In the genomic region with DNA sequence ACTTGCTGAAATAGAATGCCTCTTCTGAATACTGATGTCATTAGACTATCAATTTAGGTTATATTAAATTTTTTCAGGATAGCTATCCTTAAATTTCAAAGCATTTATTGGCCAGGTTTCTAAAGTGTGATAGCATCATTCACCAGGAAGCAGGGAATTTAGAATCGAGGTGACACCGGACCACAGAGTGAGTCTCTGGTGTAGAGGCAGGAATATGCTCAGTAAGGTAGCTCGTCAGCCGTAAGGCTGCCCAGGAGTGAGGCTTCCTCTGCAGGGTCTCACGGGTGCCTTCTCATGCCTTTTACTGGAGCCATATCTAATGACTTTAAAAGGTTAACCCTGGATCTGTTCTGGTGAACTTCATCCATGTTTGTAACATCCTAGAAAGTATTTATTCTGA, we compare ENCODE assay signal across 10 cellular contexts.
A peak's percentile ranks its signal among the peaks of the same experiment; 100 is the strongest.
DNase-seq lines count a peak whose midpoint lies in the region; ATAC-seq and TF ChIP-seq lines count a peak whose summit lies in the region.
"Had no signal": no experiment of that assay in that cellular context is flagged by ENCODE, and none has a peak within 500 bp of the region (broad histone marks: within the 10 kb centered on the region; RNA-seq: fewer than 3 reads in every experiment).

No MANE protein-coding gene starts in this region.

- DNase-seq in activated CD4-positive, alpha-beta T cell treated with anti-CD3 and anti-CD28 coated beads, Interleukin-2, amount 10 ng/mL, durations not matched to agents 24 days and 14 days = no peak
- DNase-seq in activated CD4-positive, alpha-beta T cell treated with anti-CD3 and anti-CD28 coated beads, Interleukin-2, amount 50 U/mL, for 48 hours = no peak
- DNase-seq in activated CD8-positive, alpha-beta memory T cell treated with anti-CD3 and anti-CD28 coated beads, Interleukin-2, amount 50 U/mL, for 48 hours = peak; percentile 53
- no peak for DNase-seq in fibroblast of villous mesenchyme (ENCODE audit: low read depth)
- DNase-seq in NK-92 (lab: John Stamatoyannopoulos, UW; ENCODE audit: unreplicated experiment) = no peak
- no peak for DNase-seq in GM10266 (ENCODE audit: extremely low spot score)
- DNase-seq: NCI-H1930 had no signal

- peaks cover 69% of the 10 kb centered on the region for H3K4me1 Mint-ChIP-seq in activated CD4-positive, alpha-beta T cell treated with anti-CD3 and anti-CD28 coated beads, Interleukin-2, amount 10 ng/mL, durations not matched to agents 24 days and 14 days

- H3K9ac ChIP-seq in stomach smooth muscle (ENCODE audit: low read length in 2 of 2) = no peak overlapping the region

- H3K4me1 ChIP-seq in stomach smooth muscle (ENCODE audit: control insufficient read depth, insufficient read depth, low read length) = peaks cover 43% of the 10 kb centered on the region

- peak overlapping the region; percentile 15 for H3K4me3 ChIP-seq in fibroblast of villous mesenchyme (ENCODE audit: low read depth, low read length)
- H3K4me3 ChIP-seq in stomach smooth muscle (ENCODE audit: low read length in 2 of 2) = no peak overlapping the region

- H3K27ac ChIP-seq in stomach smooth muscle (ENCODE audit: low read length) = peak overlapping the region; percentile 55

- peaks cover 71% of the 10 kb centered on the region for H3K36me3 Mint-ChIP-seq in activated CD4-positive, alpha-beta T cell treated with anti-CD3 and anti-CD28 coated beads, Interleukin-2, amount 10 ng/mL, durations not matched to agents 24 days and 14 days (ENCODE audit: low read depth)

- H3K9me3 ChIP-seq in stomach smooth muscle (ENCODE audit: control insufficient read depth in 2 of 2, low read length in 2 of 2) = no peaks in the 10 kb centered on the region

- H3K36me3 ChIP-seq in stomach smooth muscle (ENCODE audit: control insufficient read depth in 2 of 2, insufficient read depth in 2 of 2, low read length in 2 of 2) = no peaks in the 10 kb centered on the region

- no peaks in the 10 kb centered on the region for H3K27me3 ChIP-seq in stomach smooth muscle (ENCODE audit: control insufficient read depth in 1 of 2, insufficient read depth in 2 of 2, low read length in 2 of 2)

- H3K4me3 Mint-ChIP-seq in activated CD4-positive, alpha-beta T cell treated with anti-CD3 and anti-CD28 coated beads, Interleukin-2, amount 10 ng/mL, durations not matched to agents 24 days and 14 days = no peak overlapping the region
- H3K4me3 Mint-ChIP-seq: T-helper 1 cell treated with Interleukin-12 subunit alpha and Interleukin-12 subunit beta and Interleukin-4 antibody, amounts not matched to agents 30 μg/mL and 1 μg/mL, for 36 hours had no signal

- no peaks in the 10 kb centered on the region for H3K27me3 Mint-ChIP-seq in activated CD4-positive, alpha-beta T cell treated with anti-CD3 and anti-CD28 coated beads, Interleukin-2, amount 10 ng/mL, durations not matched to agents 24 days and 14 days

- no peak for ATAC-seq in GM18502 (IDR thresholded peaks at IDR 0.05; ENCODE audit: poor library complexity, unreplicated experiment)

- intact Hi-C loops in activated CD4-positive, alpha-beta T cell treated with anti-CD3 and anti-CD28 coated beads, Interleukin-2, amount 10 ng/mL, durations not matched to agents 24 days and 14 days (cut with micrococcal nuclease) = no loop called here

- no peaks in the 10 kb centered on the region for H3K9me3 Mint-ChIP-seq in activated CD4-positive, alpha-beta T cell treated with anti-CD3 and anti-CD28 coated beads, Interleukin-2, amount 10 ng/mL, durations not matched to agents 24 days and 14 days
- H3K9me3 Mint-ChIP-seq: T-helper 1 cell treated with Interleukin-12 subunit alpha and Interleukin-12 subunit beta and Interleukin-4 antibody, amounts not matched to agents 30 μg/mL and 1 μg/mL, for 36 hours had no signal

- TF ChIP-seq CTCF in fibroblast of villous mesenchyme (IDR thresholded peaks at IDR 0.05; ENCODE audit: insufficient read depth, low read depth, low read length) (no peak), GM10266 (IDR thresholded peaks at IDR 0.05; ENCODE audit: control insufficient read depth, insufficient read depth, low read depth, missing control alignments) (no peak)

- peak overlapping the region; percentile 85 for H3K27ac Mint-ChIP-seq in activated CD4-positive, alpha-beta T cell treated with anti-CD3 and anti-CD28 coated beads, Interleukin-2, amount 10 ng/mL, durations not matched to agents 24 days and 14 days
